Comparison of ENCODE assay signal across 22 cellular contexts in genomic region chr5:34582364-34582763, GRCh38.
DNase-seq lines count a peak whose midpoint lies in the region; ATAC-seq, FAIRE-seq and TF ChIP-seq lines count a peak whose summit lies in the region.
"Had no signal": no experiment of that assay in that cellular context is flagged by ENCODE, and none has a peak within 500 bp of the region (broad histone marks: within the 10 kb centered on the region; RNA-seq: fewer than 3 reads in every experiment).

No MANE protein-coding gene starts in this region.

- BruUV-seq in IMR-90 (replicated peaks; lab: Mats Ljungman, UMichigan), result no TSS peak
- BruUV-seq in GM12878 (replicated peaks; lab: Mats Ljungman, UMichigan), result no TSS peak

- dilution Hi-C loops in IMR-90 (cut with HindIII; ENCODE audit: low sequenced_read_pairs, unreplicated experiment), result no loop called here

- H2AK9ac ChIP-seq in IMR-90 (replicated peaks; ENCODE audit: low read depth, low read length, poor library complexity), result peak overlapping the region; percentile 66

- H2BK120ac ChIP-seq in IMR-90 (ENCODE audit: low read depth, low read length) (peak overlapping the region; percentile 59), mesendoderm (ENCODE audit: low read depth, low read length) (no peak overlapping the region), neuronal stem cell (ENCODE audit: low read depth, low read length) (no peak overlapping the region)

- H3K9me3 ChIP-seq in IMR-90 (ENCODE audit: control insufficient read depth, insufficient read depth, low read length) (0 out of 2 replicates have a peak, but pooled peaks cover 2% of the 10 kb centered on the region), GM12878 (replicated peaks; ENCODE audit: control insufficient read depth, insufficient read depth, low read length) (no peaks in the 10 kb centered on the region), neuronal stem cell (replicated peaks in 1 of 2; ENCODE audit: control insufficient read depth in 2 of 2, insufficient read depth in 1 of 2, low read depth in 1 of 2, low read length in 2 of 2) (peaks cover 3 to 5% of the 10 kb centered on the region in 2 donors)
- H3K9me3 ChIP-seq: BE2C, testis had no signal

- 100% methylated on average over 1 of the region's 3 CpGs; no CpG with 5 or more reads in 1 of the 2 experiments for WGBS in IMR-90 (ENCODE audit: extremely low coverage in 2 of 2, insufficient read length in 1 of 2), 2 experiments
- 53% methylated on average over 3 of the region's 3 CpGs for WGBS in GM12878 (ENCODE audit: insufficient coverage, insufficient replicate concordance, low lambda C conversion rate, missing lambda C conversion rate)
- WGBS in mesendoderm (ENCODE audit: extremely low coverage, insufficient coverage, low lambda C conversion rate), result no CpG with 5 or more reads among the region's 3 CpGs
- WGBS in neuronal stem cell (ENCODE audit: extremely low coverage in 2 of 2, insufficient read length in 2 of 2, insufficient replicate concordance in 1 of 2), 2 donors, result no CpG with 5 or more reads among the region's 3 CpGs

- H3K79me2 ChIP-seq in GM12878 (ENCODE audit: control insufficient read depth, insufficient read depth, low read length) (no peaks in the 10 kb centered on the region), mesendoderm (ENCODE audit: control insufficient read depth, insufficient read depth, low read length) (no peaks in the 10 kb centered on the region)
- H3K79me2 ChIP-seq: hepatocyte had no signal

- TF ChIP-seq RAD21 in IMR-90 (IDR thresholded peaks at IDR 0.05; ENCODE audit: low read length) (no peak), GM12878 (IDR thresholded peaks at IDR 0.05; ENCODE audit: insufficient read depth, low read depth, low read length) (peak; percentile 42; the same call in 1 of the 2 replicates)

- H3K9ac ChIP-seq in IMR-90 (ENCODE audit: low read depth, low read length) (no peak overlapping the region), GM12878 (ENCODE audit: control insufficient read depth, insufficient read depth, low read length) (no peak overlapping the region), mesendoderm (ENCODE audit: low read length) (no peak overlapping the region), neuronal stem cell (ENCODE audit: low read depth, low read length, poor library complexity) (no peak overlapping the region)

- RAD21 ChIA-PET in GM12878 (lab: Charles Lee; ENCODE audit: unreplicated experiment), result no interaction called here

- H3K27me3 ChIP-seq in IMR-90 (ENCODE audit: control insufficient read depth, insufficient read depth, low read length), result no peaks in the 10 kb centered on the region
- no peaks in the 10 kb centered on the region for H3K27me3 ChIP-seq in GM12878 (replicated peaks in 1 of 2; ENCODE audit: control insufficient read depth in 2 of 2, insufficient read depth in 2 of 2, low read length in 1 of 2)
- no peaks in the 10 kb centered on the region for H3K27me3 ChIP-seq in mesendoderm (ENCODE audit: insufficient read depth, low read length, poor library complexity)
- no peaks in the 10 kb centered on the region for H3K27me3 ChIP-seq in neuronal stem cell (ENCODE audit: control insufficient read depth in 3 of 3, insufficient read depth in 3 of 3, low read depth in 1 of 3, low read length in 3 of 3)
- H3K27me3 ChIP-seq: hepatocyte, testis had no signal

- TF ChIP-seq CTCF in GM12864 (IDR thresholded peaks at IDR 0.05; ENCODE audit: low read depth, low read length, missing control alignments), result peak; percentile 11
- no peak for TF ChIP-seq CTCF in IMR-90 (conservative IDR thresholded peaks at IDR 0.05; ENCODE audit: low read depth, low read length)
- TF ChIP-seq CTCF in GM12878 (IDR thresholded peaks at IDR 0.05 in 2 of 3, conservative IDR thresholded peaks at IDR 0.05 in 1 of 3; ENCODE audit: control insufficient read depth in 2 of 3, extremely low read depth in 1 of 3, insufficient read depth in 1 of 3, low read depth in 3 of 3, low read length in 3 of 3), result no peak

- H3K9me1 ChIP-seq in IMR-90 (ENCODE audit: insufficient read depth, low read length), result peaks cover 14% of the 10 kb centered on the region

- ATAC-seq in IMR-90 (ENCODE audit: low read depth) (no peak), GM12878 (no peak)
- ATAC-seq: activated naive CD8-positive, alpha-beta T cell treated with anti-CD3 and anti-CD28 coated beads, Interleukin-2, amount 50 U/mL, for 24 hours; activated T-helper 17 cell treated with anti-CD3 and anti-CD28 coated beads, Interleukin-2, amount 50 U/mL, for 72 hours; left colon had no signal

- no peak overlapping the region for H3K23ac ChIP-seq in IMR-90 (ENCODE audit: low read depth, low read length)
- no peak overlapping the region for H3K23ac ChIP-seq in mesendoderm (ENCODE audit: low read length)
- H3K23ac ChIP-seq in neuronal stem cell (ENCODE audit: low read depth, low read length, poor library complexity), result no peak overlapping the region

- H2BK5ac ChIP-seq in IMR-90 (ENCODE audit: low read depth, low read length, poor library complexity, severe bottlenecking) (peak overlapping the region; percentile 37), mesendoderm (ENCODE audit: low read length) (no peak overlapping the region), neuronal stem cell (ENCODE audit: low read length) (no peak overlapping the region)

- H3K4me2 ChIP-seq in IMR-90 (ENCODE audit: low read depth, low read length) (no peak overlapping the region), GM12878 (ENCODE audit: control insufficient read depth, insufficient read depth) (no peak overlapping the region), mesendoderm (ENCODE audit: low read length) (no peak overlapping the region), neuronal stem cell (ENCODE audit: insufficient read depth, low read length, poor library complexity, severe bottlenecking) (no peak overlapping the region)
- H3K4me2 ChIP-seq: hepatocyte had no signal

- H3K14ac ChIP-seq in IMR-90 (replicated peaks; ENCODE audit: low read depth, low read length) (peak overlapping the region; percentile 74), neuronal stem cell (ENCODE audit: low read length) (no peak overlapping the region)

- SMC1A ChIA-PET in GM12878 (lab: Charles Lee; ENCODE audit: uncharacterized antibody, unreplicated experiment), result interaction anchor here (0.7 kb wide), 1 partner anchor 59 kb away, joined by 3 read pairs; no protein-coding TSS in a partner anchor

- no peak overlapping the region for H3K56ac ChIP-seq in IMR-90 (ENCODE audit: extremely low read depth, insufficient read depth, low read length)
- H3K56ac ChIP-seq in mesendoderm (ENCODE audit: low read length), result no peak overlapping the region

- 0 out of 2 replicates have a peak overlapping the region, but pooled peaks have one; percentile 16 for H3K18ac ChIP-seq in IMR-90 (ENCODE audit: low read depth, low read length)
- H3K18ac ChIP-seq in mesendoderm (ENCODE audit: low read length), result no peak overlapping the region
- H3K18ac ChIP-seq in neuronal stem cell (ENCODE audit: low read length), result no peak overlapping the region

- peaks cover 16% of the 10 kb centered on the region for H3K4me1 ChIP-seq in IMR-90 (ENCODE audit: control insufficient read depth, insufficient read depth, low read length)
- peaks cover 12% of the 10 kb centered on the region; the same call in 1 of the 2 replicates for H3K4me1 ChIP-seq in GM12878 (ENCODE audit: control insufficient read depth, insufficient read depth, low read length)
- H3K4me1 ChIP-seq in mesendoderm (ENCODE audit: control insufficient read depth, low read depth, low read length), result peaks cover 4% of the 10 kb centered on the region
- no peaks in the 10 kb centered on the region for H3K4me1 ChIP-seq in neuronal stem cell (ENCODE audit: control insufficient read depth in 2 of 2, insufficient read depth in 1 of 2, low read depth in 1 of 2, low read length in 2 of 2)
- H3K4me1 ChIP-seq: BE2C had no signal

- H2AK5ac ChIP-seq in IMR-90 (ENCODE audit: low read depth, low read length) (peak overlapping the region; percentile 67; the same call in 1 of the 2 replicates), mesendoderm (ENCODE audit: low read length) (no peak overlapping the region), neuronal stem cell (ENCODE audit: low read depth, low read length) (no peak overlapping the region)

- H3K79me1 ChIP-seq in IMR-90 (ENCODE audit: low read depth in 1 of 2, low read length in 2 of 2) (0 out of 4 replicates have a peak, but pooled peaks cover 0 to under 1% of the 10 kb centered on the region in 2 experiments), mesendoderm (ENCODE audit: low read length) (no peaks in the 10 kb centered on the region), neuronal stem cell (ENCODE audit: low read depth, low read length) (no peaks in the 10 kb centered on the region)

- in situ Hi-C loops in IMR-90 (cut with MboI; ENCODE audit: low sequenced_read_pairs), result no loop called here
- in situ Hi-C loops in GM12878 (cut with MboI), result no loop called here

- H2AFZ ChIP-seq in IMR-90 (replicated peaks; ENCODE audit: low read length, poor library complexity) (no peak overlapping the region), GM12878 (ENCODE audit: control insufficient read depth, low read depth, low read length) (no peak overlapping the region), neuronal stem cell (ENCODE audit: low read length) (no peak overlapping the region)
- H2AFZ ChIP-seq: hepatocyte had no signal

- DNase-seq in GM12864 (ENCODE audit: low read depth), result no peak
- no peak for DNase-seq in IMR-90
- DNase-seq in GM12878 (ENCODE audit: low read depth, low spot score), result no peak
- DNase-seq in mesendoderm, result peak; percentile 50
- DNase-seq in NOMO-1 (lab: John Stamatoyannopoulos, UW; ENCODE audit: unreplicated experiment in 2 of 2), result no peak
- DNase-seq in AG08396 (ENCODE audit: low spot score), result no peak
- DNase-seq in NK-92 treated with Interleukin-12 subunit alpha and Interleukin-12 subunit beta, amount 100 ng/mL, for 24 hours (lab: John Stamatoyannopoulos, UW), result no peak
- DNase-seq in neuronal stem cell (ENCODE audit: low spot score), result no peak
- DNase-seq: activated CD8-positive, alpha-beta memory T cell treated with anti-CD3 and anti-CD28 coated beads for 24 hours; activated naive CD8-positive, alpha-beta T cell treated with anti-CD3 and anti-CD28 coated beads, Interleukin-2, amount 50 U/mL, for 24 hours; BE2C; caudate nucleus; effector memory CD4-positive, alpha-beta T cell; KBM-7; left colon; NCI-H1105 treated with DMSO at 0.1 percent for 48 hours; NCI-H226; small intestine; testis had no signal

- H3K27ac ChIP-seq in IMR-90 (ENCODE audit: insufficient read depth, low read length) (no peak overlapping the region), GM12878 (ENCODE audit: control insufficient read depth, insufficient read depth) (no peak overlapping the region), mesendoderm (ENCODE audit: low read depth, low read length) (no peak overlapping the region), neuronal stem cell (replicated peaks; ENCODE audit: low read length) (no peak overlapping the region)
- H3K27ac ChIP-seq: hepatocyte, testis had no signal

- TF ChIP-seq POLR2A in IMR-90 (IDR thresholded peaks at IDR 0.05; ENCODE audit: low read depth, low read length), result no peak
- TF ChIP-seq POLR2A in GM12878 (IDR thresholded peaks at IDR 0.05; ENCODE audit: low read depth, low read length), result no peak

- POLR2A ChIA-PET in IMR-90 (lab: Charles Lee; ENCODE audit: unreplicated experiment), result no interaction called here
- POLR2A ChIA-PET in GM12878 (lab: Charles Lee), result no interaction called here

- H4K8ac ChIP-seq in IMR-90 (ENCODE audit: low read depth in 2 of 2, low read length in 2 of 2) (0 out of 4 replicates have a peak overlapping the region, but pooled peaks of 1 of the 2 experiments have one; percentile 25), mesendoderm (ENCODE audit: low read depth, low read length) (no peak overlapping the region), neuronal stem cell (ENCODE audit: low read depth, low read length) (no peak overlapping the region)

- TF ChIP-seq EP300 in GM12878 (IDR thresholded peaks at IDR 0.05; ENCODE audit: borderline replicate concordance in 1 of 2, control insufficient read depth in 1 of 2, low read depth in 2 of 2, low read length in 2 of 2), result no peak

- H3K4ac ChIP-seq in IMR-90 (ENCODE audit: low read depth, low read length) (peak overlapping the region; percentile 58), mesendoderm (ENCODE audit: low read depth, low read length) (no peak overlapping the region), neuronal stem cell (ENCODE audit: low read length) (no peak overlapping the region)

- H4K91ac ChIP-seq in IMR-90 (ENCODE audit: insufficient read depth, low read depth, low read length) (peak overlapping the region; percentile 43; the same call in 1 of the 2 replicates), neuronal stem cell (ENCODE audit: low read depth, low read length, poor library complexity) (no peak overlapping the region)

- no peaks in the 10 kb centered on the region for H3K36me3 ChIP-seq in IMR-90 (ENCODE audit: control insufficient read depth, insufficient read depth, low read length)
- H3K36me3 ChIP-seq in GM12878 (ENCODE audit: control insufficient read depth in 2 of 2, insufficient read depth in 2 of 2, low read length in 1 of 2), result no peaks in the 10 kb centered on the region
- H3K36me3 ChIP-seq in mesendoderm (ENCODE audit: control insufficient read depth, insufficient read depth, low read length), result no peaks in the 10 kb centered on the region
- H3K36me3 ChIP-seq in neuronal stem cell (replicated peaks in 1 of 2; ENCODE audit: control insufficient read depth in 2 of 2, insufficient read depth in 2 of 2, low read length in 2 of 2), result no peaks in the 10 kb centered on the region
- H3K36me3 ChIP-seq: BE2C had no signal

- H4K20me1 ChIP-seq in IMR-90 (ENCODE audit: insufficient read depth, low read length) (no peaks in the 10 kb centered on the region; the same call in 1 of the 2 replicates), GM12878 (ENCODE audit: control insufficient read depth, insufficient read depth) (no peaks in the 10 kb centered on the region)

- no peak for FAIRE-seq in GM12878 (lab: Jason Lieb, UNC)
- FAIRE-seq: GM18507, small intestine had no signal

- intact Hi-C loops in IMR-90 (cut with micrococcal nuclease), result no loop called here
- intact Hi-C loops in GM12878 (cut with micrococcal nuclease; ENCODE audit: unreplicated experiment), result no loop called here

- H3K4me3 ChIP-seq in GM12864 (ENCODE audit: low read depth, low read length), result no peak overlapping the region
- H3K4me3 ChIP-seq in IMR-90 (ENCODE audit: insufficient read depth, low read depth, low read length), result no peak overlapping the region
- H3K4me3 ChIP-seq in GM12878, result no peak overlapping the region
- no peak overlapping the region for H3K4me3 ChIP-seq in mesendoderm (ENCODE audit: low read length)
- H3K4me3 ChIP-seq in neuronal stem cell (ENCODE audit: low read length in 2 of 2), result no peak overlapping the region
- H3K4me3 ChIP-seq: hepatocyte, testis had no signal

- peak overlapping the region; percentile 23; the same call in 1 of the 2 replicates for H4K5ac ChIP-seq in IMR-90 (ENCODE audit: low read depth, low read length)
- no peak overlapping the region for H4K5ac ChIP-seq in mesendoderm (ENCODE audit: low read length)

- CTCF ChIA-PET in IMR-90 (lab: Yijun Ruan, JAX), result no interaction called here
- CTCF ChIA-PET in GM12878 (lab: Yijun Ruan, JAX), result interaction anchor here (0.9 to 1.5 kb wide), 2 partner anchors 16 to 59 kb away, joined by 3 to 4 read pairs; no protein-coding TSS in a partner anchor

- H2BK20ac ChIP-seq in IMR-90 (ENCODE audit: low read depth, low read length), result peak overlapping the region; percentile 77

- H2BK15ac ChIP-seq in IMR-90 (ENCODE audit: low read depth, low read length) (peak overlapping the region; percentile 84; the same call in 2 of the 3 replicates), mesendoderm (replicated peaks; ENCODE audit: low read depth) (no peak overlapping the region), neuronal stem cell (ENCODE audit: low read length) (no peak overlapping the region)

- H2BK12ac ChIP-seq in neuronal stem cell (ENCODE audit: low read length), result no peak overlapping the region
